ENCODE assay signal across 8 cellular contexts in the genomic region with DNA sequence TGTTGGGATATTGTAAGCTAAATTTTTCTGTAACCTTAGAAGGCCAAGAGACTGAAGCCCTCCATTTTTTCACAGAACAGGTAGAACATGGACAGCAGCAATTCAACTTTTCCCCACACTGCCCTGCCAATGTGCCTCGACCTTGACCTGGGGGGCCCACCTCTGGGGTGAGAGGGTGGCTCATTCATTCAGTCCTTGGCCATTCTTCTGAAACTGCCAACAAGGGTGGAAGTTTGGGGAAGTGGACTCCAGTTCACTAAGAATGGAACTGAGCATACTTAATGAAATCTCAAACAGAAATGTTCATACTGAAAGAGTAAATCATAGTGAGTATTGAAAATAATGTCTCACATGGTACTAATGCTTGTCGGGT. TPM values are rescaled to one million over a fixed set of nuclear protein-coding genes. Genes with fewer than 3 reads are reported as not detected.
A peak's percentile ranks its signal among the peaks of the same experiment; 100 is the strongest.
DNase-seq lines count a peak whose midpoint lies in the region; ATAC-seq and TF ChIP-seq lines count a peak whose summit lies in the region.

No MANE protein-coding gene starts in this region.

- no peak for ATAC-seq in naive thymus-derived CD8-positive, alpha-beta T cell
- ATAC-seq in GM21619 (IDR thresholded peaks at IDR 0.05; ENCODE audit: unreplicated experiment) = no peak

- H3K9me2 ChIP-seq in Loucy (replicated peaks; ENCODE audit: low read depth, low read length) = no peaks in the 10 kb centered on the region

- peak overlapping the region; percentile 95 for H3K4me2 ChIP-seq in Loucy (ENCODE audit: low read depth, low read length, poor library complexity, severe bottlenecking)

- TF ChIP-seq CTCF in BE2C (IDR thresholded peaks at IDR 0.05; ENCODE audit: low read depth, low read length) (no peak), Loucy (conservative IDR thresholded peaks at IDR 0.05; ENCODE audit: low read length) (no peak), cardiac fibroblast (IDR thresholded peaks at IDR 0.05; ENCODE audit: low read depth, low read length) (no peak)

- peak overlapping the region; percentile 35 to 100 (median 98) for H3K27ac Mint-ChIP-seq in naive thymus-derived CD8-positive, alpha-beta T cell

- POLR2A ChIA-PET in naive thymus-derived CD8-positive, alpha-beta T cell (lab: Charles Lee) = interaction anchor here (1.9 kb wide), 1 partner anchor 75 kb away, joined by 26 read pairs; the partner anchor contains the start of gene INO80D

- no peaks in the 10 kb centered on the region for H3F3A ChIP-seq in Loucy (ENCODE audit: low read depth)

- peaks cover 84% of the 10 kb centered on the region for H3K79me2 ChIP-seq in Loucy (ENCODE audit: insufficient read depth, low read length)

- H3K4me3 ChIP-seq in BE2C (ENCODE audit: low read depth, low read length) (peak overlapping the region; percentile 96), Loucy (ENCODE audit: low read length, poor library complexity, severe bottlenecking) (peak overlapping the region; percentile 93), cardiac fibroblast (replicated peaks in 1 of 2; ENCODE audit: low read depth in 2 of 2, low read length in 2 of 2) (peak overlapping the region; percentile 74 to 93)

- H3K36me3 ChIP-seq in BE2C (peaks cover 58% of the 10 kb centered on the region), Loucy (ENCODE audit: insufficient read depth, low read length) (peaks cover 28% of the 10 kb centered on the region; the same call in 1 of the 2 replicates)

- H4K20me1 ChIP-seq in Loucy (ENCODE audit: insufficient read depth, low read length, poor library complexity, severe bottlenecking) = peaks cover 64% of the 10 kb centered on the region

- H3K4me1 ChIP-seq in BE2C = no peaks in the 10 kb centered on the region
- peaks cover 41% of the 10 kb centered on the region for H3K4me1 ChIP-seq in Loucy (ENCODE audit: insufficient read depth, low read length, poor library complexity, severe bottlenecking)

- peak overlapping the region; percentile 96 for H3K9ac ChIP-seq in Loucy (ENCODE audit: low read depth, low read length, poor library complexity, severe bottlenecking)

- no peaks in the 10 kb centered on the region for H3K9me3 Mint-ChIP-seq in naive thymus-derived CD8-positive, alpha-beta T cell

- H3K4me3 Mint-ChIP-seq in naive thymus-derived CD8-positive, alpha-beta T cell = peak overlapping the region; percentile 97 to 100 (median 99)

- H3K36me3 Mint-ChIP-seq in naive thymus-derived CD8-positive, alpha-beta T cell = peaks cover 4 to 41% (median 18%) of the 10 kb centered on the region in 3 donors

- H3K9me3 ChIP-seq in BE2C (no peaks in the 10 kb centered on the region), Loucy (ENCODE audit: insufficient read depth, low read depth, low read length) (no peaks in the 10 kb centered on the region)

- no peaks in the 10 kb centered on the region for H3K27me3 Mint-ChIP-seq in naive thymus-derived CD8-positive, alpha-beta T cell

- H3K4me1 Mint-ChIP-seq in naive thymus-derived CD8-positive, alpha-beta T cell = peaks cover 22 to 66% (median 64%) of the 10 kb centered on the region in 4 donors

- no peak overlapping the region for H2AFZ ChIP-seq in Loucy (ENCODE audit: low read length)

- DNase-seq in BE2C = no peak
- no peak for DNase-seq in cardiac fibroblast (ENCODE audit: low read depth in 2 of 2)
- DNase-seq in naive thymus-derived CD8-positive, alpha-beta T cell = no peak
- no peak for DNase-seq in NCI-H510A (lab: John Stamatoyannopoulos, UW)
- DNase-seq in DMS 273 (lab: John Stamatoyannopoulos, UW; ENCODE audit: unreplicated experiment) = no peak
- no peak for DNase-seq in cerebellum (ENCODE audit: low spot score)

- H3K27me3 ChIP-seq in BE2C = no peaks in the 10 kb centered on the region
- no peaks in the 10 kb centered on the region for H3K27me3 ChIP-seq in Loucy (ENCODE audit: insufficient read depth, low read length, poor library complexity, severe bottlenecking)

RNA-seq across cellular contexts. Expression of gene EEF1B2, which starts 1.1 kb away (rescaled TPM):
- polyA plus RNA-seq in BE2C (2012; ENCODE audit: insufficient read depth, insufficient read length, low read depth) = 362 TPM
- total RNA-seq in naive thymus-derived CD8-positive, alpha-beta T cell = 1,000 to 10,000 TPM; 1,094 to 1,110 TPM
- 1,000 to 10,000 TPM; 1,324 to 1,693 (median 1,438) TPM for polyA plus RNA-seq in naive thymus-derived CD8-positive, alpha-beta T cell
- total RNA-seq in cerebellum = 164 TPM

RNA-seq across cellular contexts. Expression of gene NDUFS1, which starts 1.5 kb away (rescaled TPM):
- 64.8 TPM for polyA plus RNA-seq in BE2C (2012; ENCODE audit: insufficient read depth, insufficient read length, low read depth)
- 10 to 100 TPM; 65.5 to 69.9 TPM for total RNA-seq in naive thymus-derived CD8-positive, alpha-beta T cell
- 10 to 100 TPM; 34.3 to 45.9 (median 45.3) TPM for polyA plus RNA-seq in naive thymus-derived CD8-positive, alpha-beta T cell
- 67.1 TPM for total RNA-seq in cerebellum
